In genomic region chr7:103399687-103400086, GRCh38 we compare ENCODE assay signal across 1 cellular context.
TF ChIP-seq lines count a peak whose summit lies in the region.

No MANE protein-coding gene starts in this region.

TF ChIP-seq in HEK293, 187 proteins besides CTCF, POLR2A, EP300 and RAD21 (continued from another document):
- 0 out of 2 replicates have a peak, but pooled peaks have one; percentile 46 for TF ChIP-seq ZNF280D (tag by site-specific recombination; IDR thresholded peaks at IDR 0.05)
